8 cellular contexts compared by ENCODE assay signal in genomic region chr6:67000121-67000520, GRCh38.
"Had no signal": no experiment of that assay in that cellular context is flagged by ENCODE, and none has a peak within 500 bp of the region (broad histone marks: within the 10 kb centered on the region; RNA-seq: fewer than 3 reads in every experiment).

No MANE protein-coding gene starts in this region.

- ATAC-seq: GM12878 had no signal

- DNase-seq: GDM1, GF-D8 had no signal

- FAIRE-seq: G401.6, GM12878, GM12891, GM12892, GM18507, GM19239 had no signal
